9 cellular contexts compared by ENCODE assay signal in genomic region chr5:116652196-116652729, GRCh38.
DNase-seq lines count a peak whose midpoint lies in the region; ATAC-seq, FAIRE-seq and TF ChIP-seq lines count a peak whose summit lies in the region.
"Had no signal": no experiment of that assay in that cellular context is flagged by ENCODE, and none has a peak within 500 bp of the region (broad histone marks: within the 10 kb centered on the region; RNA-seq: fewer than 3 reads in every experiment).

No MANE protein-coding gene starts in this region.

- no peaks in the 10 kb centered on the region for H3K4me1 ChIP-seq in keratinocyte (ENCODE audit: control insufficient read depth, extremely low read depth, insufficient read depth, low read length)
- H3K4me1 ChIP-seq in Caco-2 = no peaks in the 10 kb centered on the region

- H3K27me3 ChIP-seq in keratinocyte (ENCODE audit: control insufficient read depth, extremely low read depth, insufficient read depth, low read length) (no peaks in the 10 kb centered on the region), Caco-2 (replicated peaks; ENCODE audit: control insufficient read depth, insufficient read depth, low read length) (no peaks in the 10 kb centered on the region)

- no peaks in the 10 kb centered on the region for H3K36me3 Mint-ChIP-seq in Caco-2 (ENCODE audit: insufficient read depth, unreplicated experiment)

- CTCF ChIA-PET in Caco-2 (lab: Charles Lee) = no interaction called here

- in situ Hi-C loops in astrocyte of the spinal cord (cut with HindIII; ENCODE audit: low sequenced_read_pairs) = no loop called here

- no peaks in the 10 kb centered on the region for H3K9me1 ChIP-seq in keratinocyte (ENCODE audit: control insufficient read depth, extremely low read depth, insufficient read depth, low read length)

- H3K36me3 ChIP-seq in keratinocyte (ENCODE audit: control insufficient read depth in 2 of 2, extremely low read depth in 1 of 2, insufficient read depth in 2 of 2, low read length in 2 of 2) = no peaks in the 10 kb centered on the region
- no peaks in the 10 kb centered on the region for H3K36me3 ChIP-seq in Caco-2 (ENCODE audit: control insufficient read depth, insufficient read depth, low read length)

- H3K4me3 ChIP-seq in astrocyte of the spinal cord (ENCODE audit: low read depth, low read length) = no peak overlapping the region
- no peak overlapping the region for H3K4me3 ChIP-seq in keratinocyte (ENCODE audit: control insufficient read depth in 2 of 3, extremely low read depth in 1 of 3, insufficient read depth in 2 of 3, low read depth in 1 of 3, low read length in 3 of 3)
- H3K4me3 ChIP-seq in Caco-2 (ENCODE audit: low read depth, low read length) = no peak overlapping the region

- H3K27ac Mint-ChIP-seq in Caco-2 (ENCODE audit: unreplicated experiment) = no peak overlapping the region

- no peak for TF ChIP-seq CTCF in astrocyte of the spinal cord (IDR thresholded peaks at IDR 0.05; ENCODE audit: low read depth, low read length)
- TF ChIP-seq CTCF in keratinocyte (optimal IDR thresholded peaks at IDR 0.05 in 1 of 3, IDR thresholded peaks at IDR 0.05 in 1 of 3, conservative IDR thresholded peaks at IDR 0.05 in 1 of 3; ENCODE audit: extremely low read depth in 1 of 3, insufficient read depth in 2 of 3, low read length in 3 of 3) = no peak
- TF ChIP-seq CTCF in Caco-2 (IDR thresholded peaks at IDR 0.05; ENCODE audit: insufficient read depth in 1 of 2, low read depth in 1 of 2, low read length in 1 of 2, severe bottlenecking in 1 of 2, unreplicated experiment in 1 of 2) = no peak

- H3K4me3 Mint-ChIP-seq in Caco-2 (ENCODE audit: unreplicated experiment) = no peak overlapping the region

- no peak overlapping the region for H3K27ac ChIP-seq in keratinocyte (ENCODE audit: control insufficient read depth, insufficient read depth, low read length)
- H3K27ac ChIP-seq: 22Rv1 had no signal

- no peaks in the 10 kb centered on the region for H3K79me2 ChIP-seq in keratinocyte (ENCODE audit: control insufficient read depth, insufficient read depth, low read length)

- no peak overlapping the region for H3K9ac ChIP-seq in keratinocyte (ENCODE audit: control insufficient read depth, extremely low read depth, insufficient read depth, low read length)

- DNase-seq in NCI-H1092 (lab: John Stamatoyannopoulos, UW) (peak; percentile 2), NCI-H1092 treated with DMSO at 0.1 percent for 48 hours (lab: John Stamatoyannopoulos, UW) (no peak), astrocyte of the spinal cord (ENCODE audit: low read depth, low spot score) (peak; percentile 93), keratinocyte (ENCODE audit: low read depth, low spot score) (peak; percentile 21), Caco-2 (no peak), LoVo (ENCODE audit: low spot score) (no peak)
- DNase-seq in activated CD4-positive, alpha-beta T cell treated with anti-CD3 and anti-CD28 coated beads for 48 hours = no peak

- no peaks in the 10 kb centered on the region for H3K9me3 Mint-ChIP-seq in Caco-2 (ENCODE audit: unreplicated experiment)

- POLR2A ChIA-PET in Caco-2 (lab: Charles Lee) = interaction anchor here (0.6 kb wide), 1 partner anchor 78 kb away, joined by 4 read pairs; the partner anchor contains the start of gene SEMA6A

- no peaks in the 10 kb centered on the region for H3K27me3 Mint-ChIP-seq in Caco-2 (ENCODE audit: insufficient read depth, unreplicated experiment)

- peak overlapping the region; percentile 52 for H3K4me2 ChIP-seq in keratinocyte (ENCODE audit: control insufficient read depth, extremely low read depth, insufficient read depth, low read depth, low read length)

- peak; percentile 92 for ATAC-seq in HG03460 (IDR thresholded peaks at IDR 0.05; ENCODE audit: unreplicated experiment)

- H3K4me1 Mint-ChIP-seq in Caco-2 (ENCODE audit: low read depth, unreplicated experiment) = no peaks in the 10 kb centered on the region

- H4K20me1 ChIP-seq in keratinocyte (ENCODE audit: control insufficient read depth, extremely low read depth, insufficient read depth, low read length) = no peaks in the 10 kb centered on the region

- dilution Hi-C loops in keratinocyte (cut with MboI; ENCODE audit: extremely low pct_ligation_motif_present, low sequenced_read_pairs) = no loop called here

- H3K9me3 ChIP-seq in keratinocyte (ENCODE audit: control insufficient read depth, low read depth, low read length) = no peaks in the 10 kb centered on the region
- H3K9me3 ChIP-seq in Caco-2 = no peaks in the 10 kb centered on the region

- FAIRE-seq in keratinocyte (lab: Jason Lieb, UNC) = peak; percentile 86

- peak overlapping the region; percentile 52 for H2AFZ ChIP-seq in keratinocyte (ENCODE audit: control insufficient read depth, low read length)

- no TSS peak for BruUV-seq in Caco-2 (replicated peaks; lab: Mats Ljungman, UMichigan)

- intact Hi-C loops in Caco-2 (cut with micrococcal nuclease; ENCODE audit: unreplicated experiment) = no loop called here

Comparison
In these comparisons a context has a peak if more than half of its experiments do, and no peak if none do; other contexts are left out.
1. DNase-seq: peak in NCI-H1092 (single experiment), astrocyte of the spinal cord (single experiment) and keratinocyte (single experiment); none in NCI-H1092 treated with DMSO at 0.1 percent for 48 hours (single experiment), activated CD4-positive, alpha-beta T cell treated with anti-CD3 and anti-CD28 coated beads for 48 hours (single experiment), Caco-2 (0 of 2) and LoVo (single experiment).